In genomic region chr14:33475623-33476022, GRCh38 we compare ENCODE assay signal across 9 cellular contexts.
DNase-seq lines count a peak whose midpoint lies in the region; ATAC-seq and TF ChIP-seq lines count a peak whose summit lies in the region.
"Had no signal": no experiment of that assay in that cellular context is flagged by ENCODE, and none has a peak within 500 bp of the region (broad histone marks: within the 10 kb centered on the region; RNA-seq: fewer than 3 reads in every experiment).

No MANE protein-coding gene starts in this region.

- H3K9me3 Mint-ChIP-seq in CD8-positive, alpha-beta memory T cell: peaks cover 0 to 9% (median 2%) of the 10 kb centered on the region in 5 donors

- 61 to 74% methylated on average over 4 of the region's 4 CpGs for WGBS in body of pancreas, 2 donors
- WGBS in spleen, 5 donors: 43 to 55% (median 47%) methylated on average over 4 of the region's 4 CpGs

- H3K4me1 ChIP-seq in HAP-1 (no peaks in the 10 kb centered on the region), body of pancreas (peaks cover 10% of the 10 kb centered on the region), lower lobe of right lung (no peaks in the 10 kb centered on the region), spleen (no peaks in the 10 kb centered on the region)
- H3K4me1 ChIP-seq in CD8-positive, alpha-beta memory T cell (ENCODE audit: insufficient read depth, low read length): no peaks in the 10 kb centered on the region
- H3K4me1 ChIP-seq: tibial artery had no signal

- no peaks in the 10 kb centered on the region for H3K4me1 Mint-ChIP-seq in CD8-positive, alpha-beta memory T cell

- DNase-seq in Caki2 (ENCODE audit: low read depth) (peak; percentile 37), HAP-1 (ENCODE audit: low spot score in 2 of 2) (peak; percentile 56 to 65), NCI-H526 treated with DMSO at 0.1 percent for 48 hours (lab: John Stamatoyannopoulos, UW) (peak; percentile 47), body of pancreas (peak; percentile 13 to 49 (median 19)), lower lobe of right lung (no peak), spleen (no peak)
- no peak for DNase-seq in CD8-positive, alpha-beta memory T cell

- intact Hi-C loops in body of pancreas (cut with DNase I) (no loop called here), lower lobe of right lung (cut with DNase I) (no loop called here), spleen (cut with DNase I; ENCODE audit: low total_unique reads) (no loop called here)

- TF ChIP-seq POLR2A in body of pancreas (IDR thresholded peaks at IDR 0.05) (no peak), spleen (IDR thresholded peaks at IDR 0.05) (no peak)

- H3K4me3 Mint-ChIP-seq in CD8-positive, alpha-beta memory T cell: no peak overlapping the region

- no peaks in the 10 kb centered on the region for H3K36me3 Mint-ChIP-seq in CD8-positive, alpha-beta memory T cell

- no peak overlapping the region for H3K27ac Mint-ChIP-seq in CD8-positive, alpha-beta memory T cell

- H3K9me3 ChIP-seq in HAP-1 (no peaks in the 10 kb centered on the region), body of pancreas (no peaks in the 10 kb centered on the region), lower lobe of right lung (no peaks in the 10 kb centered on the region), spleen (no peaks in the 10 kb centered on the region)
- H3K9me3 ChIP-seq in CD8-positive, alpha-beta memory T cell (ENCODE audit: low read length): no peaks in the 10 kb centered on the region
- H3K9me3 ChIP-seq: tibial artery had no signal

- H3K27me3 ChIP-seq in HAP-1 (ENCODE audit: low read depth): no peaks in the 10 kb centered on the region
- H3K27me3 ChIP-seq in body of pancreas: peaks cover 0 to under 1% of the 10 kb centered on the region in 2 donors
- H3K27me3 ChIP-seq in lower lobe of right lung (ENCODE audit: low read depth): no peaks in the 10 kb centered on the region
- H3K27me3 ChIP-seq in CD8-positive, alpha-beta memory T cell (ENCODE audit: insufficient read depth, low read length, poor library complexity, severe bottlenecking): no peaks in the 10 kb centered on the region
- H3K27me3 ChIP-seq in spleen (replicated peaks in 1 of 7): no peaks in the 10 kb centered on the region
- H3K27me3 ChIP-seq: tibial artery had no signal

- CTCF ChIA-PET in CD8-positive, alpha-beta memory T cell (lab: Charles Lee): no interaction called here

- in situ Hi-C loops in Caki2 (cut with HindIII; ENCODE audit: low pct_unique_long_range_greater_than_20kb, low sequenced_read_pairs) (no loop called here), HAP-1 (cut with MboI; ENCODE audit: low sequenced_read_pairs) (no loop called here)

- POLR2A ChIA-PET in CD8-positive, alpha-beta memory T cell (lab: Charles Lee): no interaction called here

- TF ChIP-seq CTCF in body of pancreas (IDR thresholded peaks at IDR 0.05) (no peak), lower lobe of right lung (IDR thresholded peaks at IDR 0.05) (peak; percentile 21), spleen (IDR thresholded peaks at IDR 0.05 in 8 of 11, conservative IDR thresholded peaks at IDR 0.05 in 3 of 11) (peak in 5 of 11 experiments; percentile 8 to 20 (median 17))

- ATAC-seq in body of pancreas: no peak
- no peak for ATAC-seq in lower lobe of right lung
- no peak for ATAC-seq in GM19351 (IDR thresholded peaks at IDR 0.05; ENCODE audit: unreplicated experiment)

- H3K27me3 Mint-ChIP-seq in CD8-positive, alpha-beta memory T cell: no peaks in the 10 kb centered on the region

- no peak overlapping the region for H3K4me3 ChIP-seq in HAP-1
- H3K4me3 ChIP-seq in body of pancreas: no peak overlapping the region
- no peak overlapping the region for H3K4me3 ChIP-seq in lower lobe of right lung
- no peak overlapping the region for H3K4me3 ChIP-seq in CD8-positive, alpha-beta memory T cell (ENCODE audit: low read length)
- H3K4me3 ChIP-seq in spleen: no peak overlapping the region
- H3K4me3 ChIP-seq: tibial artery had no signal

- no peaks in the 10 kb centered on the region for H3K36me3 ChIP-seq in HAP-1 (replicated peaks)
- H3K36me3 ChIP-seq in body of pancreas (replicated peaks in 1 of 2; ENCODE audit: insufficient read depth in 1 of 2, low read depth in 2 of 2): no peaks in the 10 kb centered on the region
- no peaks in the 10 kb centered on the region for H3K36me3 ChIP-seq in lower lobe of right lung
- no peaks in the 10 kb centered on the region for H3K36me3 ChIP-seq in CD8-positive, alpha-beta memory T cell (ENCODE audit: insufficient read depth, low read length)
- H3K36me3 ChIP-seq in spleen: no peaks in the 10 kb centered on the region
- H3K36me3 ChIP-seq: tibial artery had no signal

- H3K27ac ChIP-seq in body of pancreas (no peak overlapping the region), lower lobe of right lung (no peak overlapping the region), spleen (no peak overlapping the region)
- no peak overlapping the region for H3K27ac ChIP-seq in CD8-positive, alpha-beta memory T cell (ENCODE audit: low read depth, low read length)
- H3K27ac ChIP-seq: tibial artery had no signal

Comparison
In these comparisons a context has a peak if more than half of its experiments do, and no peak if none do; other contexts are left out.
1. DNase-seq: peak in Caki2 (single experiment), HAP-1 (2 of 2), NCI-H526 treated with DMSO at 0.1 percent for 48 hours (single experiment) and body of pancreas (4 of 4); none in lower lobe of right lung (single experiment), CD8-positive, alpha-beta memory T cell (0 of 5) and spleen (single experiment).